In genomic region chr9:79371948-79372555, GRCh38 we compare ENCODE assay signal across 21 cellular contexts.
A peak's percentile ranks its signal among the peaks of the same experiment; 100 is the strongest.
DNase-seq lines count a peak whose midpoint lies in the region; ATAC-seq, FAIRE-seq and TF ChIP-seq lines count a peak whose summit lies in the region.
"Had no signal": no experiment of that assay in that cellular context is flagged by ENCODE, and none has a peak within 500 bp of the region (broad histone marks: within the 10 kb centered on the region; RNA-seq: fewer than 3 reads in every experiment).

No MANE protein-coding gene starts in this region.

- H2AFZ ChIP-seq in neural cell (ENCODE audit: low read depth, low read length) = no peak overlapping the region
- H2AFZ ChIP-seq: GM23338 had no signal

- TF ChIP-seq POLR2A in H54 (IDR thresholded peaks at IDR 0.05; ENCODE audit: low read depth, low read length) = no peak

- intact Hi-C loops in heart right ventricle (cut with DNase I) = no loop called here

- peak; percentile 92 for TF ChIP-seq EP300 in neural cell (conservative IDR thresholded peaks at IDR 0.05; ENCODE audit: poor library complexity, severe bottlenecking)

- TF ChIP-seq CTCF in AG10803 (conservative IDR thresholded peaks at IDR 0.05; ENCODE audit: low read length) = no peak
- TF ChIP-seq CTCF in neural cell (IDR thresholded peaks at IDR 0.05; ENCODE audit: poor library complexity, severe bottlenecking) = no peak
- no peak for TF ChIP-seq CTCF in heart right ventricle (IDR thresholded peaks at IDR 0.05)

- TF ChIP-seq RAD21 in neural cell (conservative IDR thresholded peaks at IDR 0.05) = no peak

- no peaks in the 10 kb centered on the region for H3K9me2 ChIP-seq in neural cell (ENCODE audit: insufficient read depth, low read length)

- H3K9me3 ChIP-seq in adipocyte (ENCODE audit: control insufficient read depth, low read length) (no peaks in the 10 kb centered on the region), neural cell (ENCODE audit: low read length) (no peaks in the 10 kb centered on the region), heart right ventricle (no peaks in the 10 kb centered on the region)
- H3K9me3 ChIP-seq: BLaER1 treated with 17β-estradiol and CSF1 and Interleukin-3, amounts not matched to agents 10 nM and 100 nM had no signal

- DNase-seq in AG10803 (ENCODE audit: low read depth) (peak; percentile 40), H54 (ENCODE audit: insufficient read length, low spot score) (no peak), adipocyte (ENCODE audit: low read depth) (peak; percentile 27), heart right ventricle (no peak), AG20443 (ENCODE audit: low spot score) (no peak), cerebellar nuclear complex (lab: John Stamatoyannopoulos, UW) (no peak)
- no peak for DNase-seq in stimulated activated naive CD4-positive, alpha-beta T cell (lab: John Stamatoyannopoulos, UW)
- DNase-seq: ACHN; Calu3; CD8-positive, alpha-beta T cell; DMS79 treated with DMSO at 0.1 percent for 48 hours; EL; H7; KG1 had no signal

- H3K4me1 ChIP-seq in adipocyte (ENCODE audit: control insufficient read depth, insufficient read depth, low read length) = no peaks in the 10 kb centered on the region
- no peaks in the 10 kb centered on the region for H3K4me1 ChIP-seq in heart right ventricle
- H3K4me1 ChIP-seq: BLaER1 treated with 17β-estradiol and CSF1 and Interleukin-3, amounts not matched to agents 10 nM and 100 nM had no signal

- H3F3A ChIP-seq in neural cell (ENCODE audit: insufficient read depth, low read length, poor library complexity, severe bottlenecking) = no peaks in the 10 kb centered on the region

- peak overlapping the region; percentile 7 for H3K27ac ChIP-seq in neural cell (ENCODE audit: low read length)
- H3K27ac ChIP-seq in heart right ventricle = no peak overlapping the region
- H3K27ac ChIP-seq: BLaER1 treated with 17β-estradiol and CSF1 and Interleukin-3, amounts not matched to agents 10 nM and 100 nM had no signal

- 87 to 88% methylated on average over 1 of the region's 1 CpG for WGBS in heart right ventricle, 2 donors

- FAIRE-seq in H54 (lab: Jason Lieb, UNC) = peak; percentile 76
- FAIRE-seq: GM12891, GM19239, HepG2 had no signal

- no peaks in the 10 kb centered on the region for H4K20me1 ChIP-seq in neural cell (ENCODE audit: insufficient read depth)
- H4K20me1 ChIP-seq: BLaER1 treated with 17β-estradiol and CSF1 and Interleukin-3, amounts not matched to agents 10 nM and 100 nM had no signal

- H3K9ac ChIP-seq in adipocyte (ENCODE audit: low read length) = no peak overlapping the region
- H3K9ac ChIP-seq in neural cell (ENCODE audit: low read length) = no peak overlapping the region
- H3K9ac ChIP-seq: BLaER1 treated with 17β-estradiol and CSF1 and Interleukin-3, amounts not matched to agents 10 nM and 100 nM had no signal

- no peaks in the 10 kb centered on the region for H3K27me3 ChIP-seq in adipocyte (replicated peaks; ENCODE audit: control insufficient read depth, insufficient read depth, low read length)
- no peaks in the 10 kb centered on the region for H3K27me3 ChIP-seq in neural cell (ENCODE audit: insufficient read depth, low read depth, low read length)
- no peaks in the 10 kb centered on the region for H3K27me3 ChIP-seq in heart right ventricle
- H3K27me3 ChIP-seq: BLaER1 treated with 17β-estradiol and CSF1 and Interleukin-3, amounts not matched to agents 10 nM and 100 nM had no signal

- H3K4me3 ChIP-seq in AG10803 (ENCODE audit: low read length) (no peak overlapping the region), adipocyte (ENCODE audit: low read length) (no peak overlapping the region), neural cell (ENCODE audit: low read length) (no peak overlapping the region), heart right ventricle (no peak overlapping the region)
- H3K4me3 ChIP-seq: BLaER1 treated with 17β-estradiol and CSF1 and Interleukin-3, amounts not matched to agents 10 nM and 100 nM; GM23338 had no signal

- H3K36me3 ChIP-seq in adipocyte (ENCODE audit: control insufficient read depth, insufficient read depth, low read length, severe bottlenecking) (no peaks in the 10 kb centered on the region), neural cell (ENCODE audit: insufficient read depth, low read length) (no peaks in the 10 kb centered on the region), heart right ventricle (no peaks in the 10 kb centered on the region)
- H3K36me3 ChIP-seq: BLaER1 treated with 17β-estradiol and CSF1 and Interleukin-3, amounts not matched to agents 10 nM and 100 nM had no signal

- H3K79me2 ChIP-seq in neural cell (replicated peaks; ENCODE audit: insufficient read depth, low read length) = no peaks in the 10 kb centered on the region

- no peak for ATAC-seq in heart right ventricle
- ATAC-seq: CD8-positive, alpha-beta T cell; GM23338; HCT116; HepG2 had no signal

- no peak overlapping the region for H3K4me2 ChIP-seq in neural cell (ENCODE audit: low read length)
- H3K4me2 ChIP-seq: BLaER1 treated with 17β-estradiol and CSF1 and Interleukin-3, amounts not matched to agents 10 nM and 100 nM; GM23338 had no signal

TF ChIP-seq in neural cell, 6 proteins besides CTCF, POLR2A, EP300 and RAD21:
- peak; percentile 62 for TF ChIP-seq POLR2AphosphoS5 (IDR thresholded peaks at IDR 0.05)
- peak; percentile 9 for TF ChIP-seq REST (IDR thresholded peaks at IDR 0.05; ENCODE audit: borderline replicate concordance)
- no peak for TF ChIP-seq MXI1 (conservative IDR thresholded peaks at IDR 0.05; ENCODE audit: poor library complexity, severe bottlenecking)

Comparison
In these comparisons a context has a peak if more than half of its experiments do, and no peak if none do; other contexts are left out.
1. DNase-seq: peak in AG10803 (single experiment) and adipocyte (single experiment); none in H54 (single experiment), stimulated activated naive CD4-positive, alpha-beta T cell (0 of 6), heart right ventricle (0 of 2), AG20443 (single experiment) and cerebellar nuclear complex (0 of 2).